ENCODE assay signal across 9 cellular contexts in genomic region chr17:66466933-66467367, GRCh38.
A peak's percentile ranks its signal among the peaks of the same experiment; 100 is the strongest.
DNase-seq lines count a peak whose midpoint lies in the region; ATAC-seq and TF ChIP-seq lines count a peak whose summit lies in the region.
"Had no signal": no experiment of that assay in that cellular context is flagged by ENCODE, and none has a peak within 500 bp of the region (broad histone marks: within the 10 kb centered on the region; RNA-seq: fewer than 3 reads in every experiment).

No MANE protein-coding gene starts in this region.

- no peaks in the 10 kb centered on the region for H3K27me3 ChIP-seq in osteoblast (ENCODE audit: insufficient read depth, low read length)

- no peaks in the 10 kb centered on the region for H3K9me3 ChIP-seq in osteoblast (ENCODE audit: low read depth, low read length)

- no peak for ATAC-seq in GM21447 (IDR thresholded peaks at IDR 0.05; ENCODE audit: unreplicated experiment)

- peaks cover 57% of the 10 kb centered on the region for H3K4me1 ChIP-seq in osteoblast (ENCODE audit: insufficient read depth, low read length)

- H3K4me2 ChIP-seq in osteoblast (ENCODE audit: insufficient read depth, low read length), result peak overlapping the region; percentile 62

- H3K4me3 ChIP-seq in osteoblast (ENCODE audit: insufficient read depth, low read length), result peak overlapping the region; percentile 29

- H3K27ac ChIP-seq in osteoblast (ENCODE audit: low read depth, low read length), result peak overlapping the region; percentile 87
- H3K27ac ChIP-seq: 22Rv1 had no signal

- no peaks in the 10 kb centered on the region for H3K36me3 ChIP-seq in osteoblast (ENCODE audit: insufficient read depth, low read length)

- no peak for TF ChIP-seq CTCF in osteoblast (IDR thresholded peaks at IDR 0.05; ENCODE audit: extremely low read depth, low read depth, low read length)

- H4K20me1 ChIP-seq in osteoblast (ENCODE audit: insufficient read depth, low read length), result no peaks in the 10 kb centered on the region

- peak; percentile 21 for DNase-seq in DMS 273 (lab: John Stamatoyannopoulos, UW; ENCODE audit: unreplicated experiment)
- no peak for DNase-seq in DMS 273 treated with DMSO at 0.1 percent for 48 hours (lab: John Stamatoyannopoulos, UW)
- DNase-seq in SIG-M5 (lab: John Stamatoyannopoulos, UW), result peak; percentile 32
- peak; percentile 80 for DNase-seq in cerebellar cortex (ENCODE audit: low spot score)
- peak; percentile 93 for DNase-seq in osteoblast (ENCODE audit: insufficient read length, low spot score, missing footprints)
- DNase-seq in SK-N-DZ (ENCODE audit: low spot score), result no peak
- no peak for DNase-seq in OCI-M1 (lab: John Stamatoyannopoulos, UW)

- no peak overlapping the region for H2AFZ ChIP-seq in osteoblast (ENCODE audit: low read length)

- peaks cover 65% of the 10 kb centered on the region for H3K79me2 ChIP-seq in osteoblast (ENCODE audit: insufficient read depth, low read length)

Comparison
In these comparisons a context has a peak if more than half of its experiments do, and no peak if none do; other contexts are left out.
1. DNase-seq: peak in DMS 273 (single experiment), SIG-M5 (single experiment), cerebellar cortex (single experiment) and osteoblast (single experiment); none in DMS 273 treated with DMSO at 0.1 percent for 48 hours (single experiment), SK-N-DZ (single experiment) and OCI-M1 (single experiment).